ENCODE assay signal across 6 cellular contexts in the genomic region with DNA sequence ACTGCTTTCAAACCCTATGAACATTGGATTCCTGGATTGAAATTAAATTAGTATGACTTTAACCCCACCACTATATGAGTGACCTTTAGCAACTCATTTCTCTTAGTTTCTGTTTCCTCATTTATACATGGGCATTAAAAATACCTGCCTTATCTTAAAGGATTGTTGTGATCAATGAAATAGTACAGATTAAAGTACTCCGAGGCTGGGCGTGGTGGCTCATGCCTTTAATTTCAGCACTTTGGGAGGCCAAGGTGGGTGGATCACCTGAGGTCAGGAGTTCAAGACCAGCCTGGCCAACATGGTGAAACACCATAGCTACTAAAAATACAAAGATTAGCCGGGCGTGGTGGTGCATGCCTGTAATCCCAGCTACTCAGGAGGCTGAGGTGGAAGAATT. TPM values are rescaled to one million over a fixed set of nuclear protein-coding genes. Genes with fewer than 3 reads are reported as not detected.
"Had no signal": no experiment of that assay in that cellular context is flagged by ENCODE, and none has a peak within 500 bp of the region (broad histone marks: within the 10 kb centered on the region; RNA-seq: fewer than 3 reads in every experiment).

No MANE protein-coding gene starts in this region.

RNA-seq across cellular contexts. Expression of gene MGAM, which starts 7.9 kb away (rescaled TPM):
- polyA plus RNA-seq: IgD-negative memory B cell had no signal

RNA-seq across cellular contexts. Expression of gene TAS2R38, which starts 14.2 kb away (rescaled TPM):
- total RNA-seq: H1, H9, HepG2, HT1080 had no signal
- polyA plus RNA-seq: GM23338, HepG2, IgD-negative memory B cell had no signal

RNA-seq across cellular contexts. Expression of gene CLEC5A, which starts 41.0 kb away (rescaled TPM):
- total RNA-seq: GM23338, H1, H9, HepG2, HT1080 had no signal
- polyA plus RNA-seq: GM23338, H1, HepG2, IgD-negative memory B cell had no signal
